ENCODE assay signal across 8 cellular contexts in genomic region chr5:151223447-151224264, GRCh38. TPM values are rescaled to one million over a fixed set of nuclear protein-coding genes. Genes with fewer than 3 reads are reported as not detected.
DNase-seq lines count a peak whose midpoint lies in the region; ATAC-seq and TF ChIP-seq lines count a peak whose summit lies in the region.

Gene CCDC69, minus strand, starts transcription at chr5:151224092. Its CDS starts 122 bp downstream, at chr5:151223970.

- DNase-seq in NCI-H82 (lab: John Stamatoyannopoulos, UW) (peak; percentile 69), epithelial cell of proximal tubule (ENCODE audit: low read depth) (no peak), stomach (peak; percentile 78)
- DNase-seq in activated CD8-positive, alpha-beta memory T cell treated with anti-CD3 and anti-CD28 coated beads, Interleukin-2, amount 10 ng/mL, durations not matched to agents 7 days and 5 days: peak; percentile 76

- no peaks in the 10 kb centered on the region for H3K27me3 Mint-ChIP-seq in activated CD8-positive, alpha-beta memory T cell treated with anti-CD3 and anti-CD28 coated beads, Interleukin-2, amount 10 ng/mL, durations not matched to agents 7 days and 5 days

- H3K4me1 ChIP-seq in mononuclear cell (ENCODE audit: insufficient read depth, low read length) (peaks cover 74% of the 10 kb centered on the region), stomach (peaks cover 20 to 55% (median 42%) of the 10 kb centered on the region in 4 donors)

- peak within 1 kb of the TSS; percentile 93 for H3K4me3 Mint-ChIP-seq in activated CD8-positive, alpha-beta memory T cell treated with anti-CD3 and anti-CD28 coated beads, Interleukin-2, amount 10 ng/mL, durations not matched to agents 7 days and 5 days

- CTCF ChIA-PET in activated CD8-positive, alpha-beta memory T cell treated with anti-CD3 and anti-CD28 coated beads, Interleukin-2, amount 10 ng/mL, durations not matched to agents 7 days and 5 days (lab: Charles Lee): interaction anchor here (0.5 to 5.6 kb wide), 18 partner anchors 10 to 548 kb away, joined by 3 to 49 read pairs (median 6); partner anchors contain the start of genes G3BP1 and SLC36A1

- intact Hi-C loops in stomach (cut with DNase I; ENCODE audit: low total_unique reads): no loop called here

- TF ChIP-seq CTCF in C4-2B (conservative IDR thresholded peaks at IDR 0.05) (peak; percentile 37), epithelial cell of proximal tubule (conservative IDR thresholded peaks at IDR 0.05; ENCODE audit: low read depth, low read length) (no peak), stomach (IDR thresholded peaks at IDR 0.05) (peak in 1 of 7 experiments; percentile 18)

- TF ChIP-seq EP300 in stomach (IDR thresholded peaks at IDR 0.05): no peak

- H3K36me3 Mint-ChIP-seq in activated CD8-positive, alpha-beta memory T cell treated with anti-CD3 and anti-CD28 coated beads, Interleukin-2, amount 10 ng/mL, durations not matched to agents 7 days and 5 days: peaks cover 22% of the 10 kb centered on the region

- no peaks in the 10 kb centered on the region for H3K9me3 Mint-ChIP-seq in activated CD8-positive, alpha-beta memory T cell treated with anti-CD3 and anti-CD28 coated beads, Interleukin-2, amount 10 ng/mL, durations not matched to agents 7 days and 5 days (ENCODE audit: low read depth)

- peak within 1 kb of the TSS; percentile 52 for H3K27ac ChIP-seq in C4-2B
- H3K27ac ChIP-seq in stomach: peak within 1 kb of the TSS; percentile 80 to 94 (median 87)

- H3K27ac Mint-ChIP-seq in activated CD8-positive, alpha-beta memory T cell treated with anti-CD3 and anti-CD28 coated beads, Interleukin-2, amount 10 ng/mL, durations not matched to agents 7 days and 5 days: peak within 1 kb of the TSS; percentile 91

- WGBS in stomach, 5 donors: 1% methylated on average over 40 to 58 of the region's 58 CpGs

- peak; percentile 74 for ATAC-seq in HG03135 (IDR thresholded peaks at IDR 0.05; ENCODE audit: unreplicated experiment)
- ATAC-seq in activated CD8-positive, alpha-beta memory T cell treated with anti-CD3 and anti-CD28 coated beads, Interleukin-2, amount 10 ng/mL, durations not matched to agents 7 days and 5 days: peak; percentile 77

- peaks cover 52% of the 10 kb centered on the region for H3K4me1 Mint-ChIP-seq in activated CD8-positive, alpha-beta memory T cell treated with anti-CD3 and anti-CD28 coated beads, Interleukin-2, amount 10 ng/mL, durations not matched to agents 7 days and 5 days

- H3K27me3 ChIP-seq in mononuclear cell (ENCODE audit: insufficient read depth, low read length) (no peaks in the 10 kb centered on the region), stomach (no peaks in the 10 kb centered on the region)

- H3K9me3 ChIP-seq in mononuclear cell (ENCODE audit: low read depth, low read length): no peaks in the 10 kb centered on the region
- H3K9me3 ChIP-seq in stomach: no peaks in the 10 kb centered on the region

- H3K4me3 ChIP-seq in epithelial cell of proximal tubule (ENCODE audit: low read depth, low read length) (peak within 1 kb of the TSS; percentile 71), mononuclear cell (ENCODE audit: low read length) (peak within 1 kb of the TSS; percentile 78), stomach (peak within 1 kb of the TSS; percentile 73 to 95 (median 82))

- no peaks in the 10 kb centered on the region for H3K36me3 ChIP-seq in stomach

- in situ Hi-C loops in GM18951 (cut with MboI; ENCODE audit: low sequenced_read_pairs, unreplicated experiment): no loop called here

- TF ChIP-seq POLR2A in GM18951 (IDR thresholded peaks at IDR 0.05; ENCODE audit: extremely low read depth, insufficient read depth, insufficient read length) (peak; percentile 92), stomach (IDR thresholded peaks at IDR 0.05) (no peak)

RNA-seq across cellular contexts. Expression of gene CCDC69, which starts in this region (rescaled TPM):
- 10 to 100 TPM; 73.1 to 89.1 TPM for total RNA-seq in activated CD8-positive, alpha-beta memory T cell treated with anti-CD3 and anti-CD28 coated beads, Interleukin-2, amount 10 ng/mL, durations not matched to agents 7 days and 5 days
- 3.0 and 3.4 TPM in 2 replicates for total RNA-seq in epithelial cell of proximal tubule
- total RNA-seq in mononuclear cell: 142 TPM
- total RNA-seq in stomach: 100 to 1,000 TPM in 1 of 5 donors, 10 to 100 TPM in 3, 1 to 10 TPM in 1; 5.5 to 173 (median 36.2) TPM
- 10 to 100 TPM; 24.9 to 33.4 (median 28.6) TPM for polyA plus RNA-seq in stomach
